In the genomic region with DNA sequence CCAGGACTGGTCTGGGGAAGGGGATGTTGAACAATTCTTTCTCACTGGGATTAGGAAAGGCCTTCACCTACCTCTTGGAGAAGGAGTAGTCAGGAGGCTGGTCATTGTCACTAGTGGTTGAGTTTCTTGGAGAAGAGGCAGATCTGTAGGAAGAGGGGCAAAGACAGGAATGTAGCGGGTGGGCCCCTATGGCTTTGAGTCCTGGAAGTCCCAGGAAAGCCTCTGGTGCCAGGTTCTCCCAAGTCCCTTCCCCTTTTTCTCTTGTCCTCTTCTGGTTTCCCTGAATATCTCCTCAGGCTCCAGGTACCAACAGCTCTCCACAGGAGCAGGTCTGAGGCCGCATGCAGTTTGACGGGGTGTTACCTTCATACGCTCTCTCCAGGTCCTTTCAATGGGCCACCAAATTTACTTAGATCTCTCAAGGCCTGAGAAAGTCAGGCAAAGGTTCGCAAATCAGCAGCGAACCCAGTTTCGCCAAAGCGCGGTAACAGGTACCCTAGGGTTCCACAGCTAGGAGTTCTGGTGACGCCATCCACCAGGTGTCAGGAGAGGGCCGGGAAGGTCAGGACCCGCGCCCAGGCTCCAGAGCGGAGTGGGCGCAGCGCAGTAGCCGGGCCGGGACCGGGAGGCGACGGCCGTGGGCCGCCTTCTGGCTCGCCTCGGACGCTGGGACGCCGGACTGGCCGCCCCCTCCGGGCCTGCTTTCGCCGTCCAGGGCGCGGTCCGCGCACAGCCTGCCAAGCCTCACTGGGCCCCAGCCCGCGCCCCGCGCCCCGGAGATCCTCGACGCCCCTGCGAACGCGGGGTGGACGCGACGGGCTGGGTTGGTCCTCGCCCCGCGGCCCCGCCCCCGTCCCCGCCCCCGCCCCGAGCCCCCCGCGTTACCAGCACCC, we compare ENCODE assay signal across 8 cellular contexts. TPM values are rescaled to one million over a fixed set of nuclear protein-coding genes. Genes with fewer than 3 reads are reported as not detected.
DNase-seq lines count a peak whose midpoint lies in the region; ATAC-seq, FAIRE-seq and TF ChIP-seq lines count a peak whose summit lies in the region.

No MANE protein-coding gene starts in this region.

- POLR2A ChIA-PET in naive thymus-derived CD8-positive, alpha-beta T cell (lab: Charles Lee) = interaction anchor here (0.5 to 2.2 kb wide), 9 partner anchors 18 to 263 kb away, joined by 3 to 19 read pairs (median 4); partner anchors contain the start of genes BIN2, DAZAP2 and POU6F1

- H3K9me3 Mint-ChIP-seq in naive thymus-derived CD8-positive, alpha-beta T cell = no peaks in the 10 kb centered on the region

- peaks cover 19 to 42% (median 35%) of the 10 kb centered on the region in 4 donors for H3K4me1 Mint-ChIP-seq in naive thymus-derived CD8-positive, alpha-beta T cell

- peaks cover 0 to 3% (median 3%) of the 10 kb centered on the region in 3 donors for H3K36me3 Mint-ChIP-seq in naive thymus-derived CD8-positive, alpha-beta T cell

- no peaks in the 10 kb centered on the region for H3K36me3 ChIP-seq in thoracic aorta

- peak overlapping the region; percentile 75 to 94 (median 90) for H3K27ac Mint-ChIP-seq in naive thymus-derived CD8-positive, alpha-beta T cell

- TF ChIP-seq CTCF in D721Med (IDR thresholded peaks at IDR 0.05; ENCODE audit: insufficient read depth, missing control alignments) (peak; percentile 10), thoracic aorta (IDR thresholded peaks at IDR 0.05) (peak; percentile 19)

- no peaks in the 10 kb centered on the region for H3K27me3 ChIP-seq in thoracic aorta (replicated peaks; ENCODE audit: insufficient read depth)

- peaks cover 0 to 7% of the 10 kb centered on the region in 2 donors for H3K4me1 ChIP-seq in thoracic aorta (ENCODE audit: control insufficient read depth in 1 of 2, low read depth in 2 of 2)

- TF ChIP-seq POLR2A in erythroblast (IDR thresholded peaks at IDR 0.05; ENCODE audit: low read length) = no peak

- no peaks in the 10 kb centered on the region for H3K27me3 Mint-ChIP-seq in naive thymus-derived CD8-positive, alpha-beta T cell

- H3K4me3 Mint-ChIP-seq in naive thymus-derived CD8-positive, alpha-beta T cell = peak overlapping the region; percentile 75 to 94 (median 90)

- DNase-seq in D721Med (ENCODE audit: insufficient read length, low spot score) (peak; percentile 31), NCI-H1092 (lab: John Stamatoyannopoulos, UW) (peak; percentile 26), erythroblast (lab: John Stamatoyannopoulos, UW) (peak; percentile 44 to 69), thoracic aorta (ENCODE audit: low spot score) (no peak)
- peak; percentile 80 for DNase-seq in activated CD8-positive, alpha-beta memory T cell treated with anti-CD3 and anti-CD28 coated beads for 24 hours
- peak; percentile 41 to 81 (median 50) for DNase-seq in naive thymus-derived CD8-positive, alpha-beta T cell

- no peak overlapping the region for H3K27ac ChIP-seq in thoracic aorta

- FAIRE-seq in D721Med (lab: Jason Lieb, UNC) = no peak

- peak; percentile 48 for ATAC-seq in GM21737 (IDR thresholded peaks at IDR 0.05; ENCODE audit: unreplicated experiment)
- peak; percentile 72 to 77 for ATAC-seq in naive thymus-derived CD8-positive, alpha-beta T cell
- ATAC-seq in thoracic aorta (ENCODE audit: insufficient number of reproducible peaks, low FRiP score, low read depth) = no peak
- no peak for ATAC-seq in HG02840 (IDR thresholded peaks at IDR 0.05; ENCODE audit: low FRiP score, unreplicated experiment)

- peak overlapping the region; percentile 83 for H3K4me3 ChIP-seq in thoracic aorta

- H3K9me3 ChIP-seq in thoracic aorta = no peaks in the 10 kb centered on the region

RNA-seq across cellular contexts. Expression of gene SMAGP, which starts 0.8 kb away (rescaled TPM):
- total RNA-seq in naive thymus-derived CD8-positive, alpha-beta T cell = 1 to 10 TPM; 5.5 to 6.9 TPM
- polyA plus RNA-seq in naive thymus-derived CD8-positive, alpha-beta T cell = 10 to 100 TPM; 15.1 to 18.5 (median 15.6) TPM
- total RNA-seq in thoracic aorta = 1 to 10 TPM; 7.6 to 7.8 TPM

RNA-seq across cellular contexts. Expression of gene DAZAP2, which starts 30.8 kb away (rescaled TPM):
- 100 to 1,000 TPM; 301 to 314 TPM for total RNA-seq in naive thymus-derived CD8-positive, alpha-beta T cell
- polyA plus RNA-seq in naive thymus-derived CD8-positive, alpha-beta T cell = 1,000 to 10,000 TPM; 1,276 to 1,317 (median 1,313) TPM
- 100 to 1,000 TPM; 208 to 344 TPM for total RNA-seq in thoracic aorta

RNA-seq across cellular contexts. Expression of gene POU6F1, which starts 51.6 kb away (rescaled TPM):
- 10 to 100 TPM; 46.2 to 49.7 TPM for total RNA-seq in naive thymus-derived CD8-positive, alpha-beta T cell
- 1 to 10 TPM in 2 of 3 donors, under 1 TPM in 1; 0.62 to 1.8 (median 1.7) TPM for polyA plus RNA-seq in naive thymus-derived CD8-positive, alpha-beta T cell
- 10 to 100 TPM; 14.5 to 17.1 TPM for total RNA-seq in thoracic aorta

RNA-seq across cellular contexts. Expression of gene BIN2, which starts 54.6 kb away (rescaled TPM):
- 100 to 1,000 TPM; 257 to 267 TPM for total RNA-seq in naive thymus-derived CD8-positive, alpha-beta T cell
- 100 to 1,000 TPM; 228 to 303 (median 266) TPM for polyA plus RNA-seq in naive thymus-derived CD8-positive, alpha-beta T cell
- 10 to 100 TPM in 1 of 2 donors, 1 to 10 TPM in 1; 4.6 to 11.9 TPM for total RNA-seq in thoracic aorta

Comparison
In these comparisons a context has a peak if more than half of its experiments do, and no peak if none do; other contexts are left out.
1. ATAC-seq: peak in GM21737 (single experiment) and naive thymus-derived CD8-positive, alpha-beta T cell (2 of 2); none in thoracic aorta (single experiment) and HG02840 (single experiment).